15 cellular contexts compared by ENCODE assay signal in the genomic region with DNA sequence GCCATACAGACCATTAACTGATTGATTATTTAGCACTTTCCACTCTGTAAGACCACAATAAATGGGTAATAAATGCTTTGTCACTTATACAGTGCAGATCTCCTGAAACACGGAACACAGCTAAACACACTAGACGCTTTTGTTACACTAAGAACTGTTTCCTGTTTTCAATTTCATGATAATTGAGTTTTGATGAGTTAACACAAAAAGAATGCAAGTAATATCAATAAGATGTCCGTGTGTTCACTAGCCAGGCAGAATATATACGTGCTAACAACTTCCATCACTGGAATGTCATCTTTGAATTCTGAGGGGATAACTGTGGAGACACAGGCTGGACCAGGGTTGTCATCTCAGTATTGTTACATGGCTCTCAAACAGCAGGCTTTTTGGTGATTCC.
"Had no signal": no experiment of that assay in that cellular context is flagged by ENCODE, and none has a peak within 500 bp of the region (broad histone marks: within the 10 kb centered on the region; RNA-seq: fewer than 3 reads in every experiment).

No MANE protein-coding gene starts in this region.

- H3K4me3 Mint-ChIP-seq: activated naive CD4-positive, alpha-beta T cell treated with anti-CD3 and anti-CD28 coated beads for 36 hours; activated naive CD8-positive, alpha-beta T cell treated with anti-CD3 and anti-CD28 coated beads, Interleukin-2, amount 50 U/mL, for 24 hours; immature natural killer cell; neural crest cell; stimulated activated naive CD8-positive, alpha-beta T cell treated with anti-CD3 and anti-CD28 coated beads, Interleukin-15, Interleukin-2, amounts not matched to agents 100 ng/mL and 50 ng/mL, for 24 hours; T-helper 17 cell had no signal

- H3K4me1 Mint-ChIP-seq: activated naive CD8-positive, alpha-beta T cell treated with anti-CD3 and anti-CD28 coated beads, Interleukin-2, amount 50 U/mL, for 24 hours; T-helper 17 cell had no signal

- H3K36me3 ChIP-seq: right lobe of liver, upper lobe of left lung, WERI-Rb-1 had no signal

- H3K9me3 Mint-ChIP-seq: activated naive CD4-positive, alpha-beta T cell treated with anti-CD3 and anti-CD28 coated beads for 36 hours; activated naive CD8-positive, alpha-beta T cell treated with anti-CD3 and anti-CD28 coated beads, Interleukin-2, amount 50 U/mL, for 24 hours; activated T-helper 2 cell treated with anti-CD3 and anti-CD28 coated beads, Interferon-gamma antibody, Interleukin-2, Interleukin-4, amounts not matched to agents 10 μg/mL and 5 μg/mL and 100 μg/mL, durations not matched to agents 14 hours and 24 hours and 36 hours; immature natural killer cell; neural crest cell; stimulated activated naive CD8-positive, alpha-beta T cell treated with anti-CD3 and anti-CD28 coated beads, Interleukin-15, Interleukin-2, amounts not matched to agents 100 ng/mL and 50 ng/mL, for 24 hours had no signal

- H3K27me3 ChIP-seq: right lobe of liver, upper lobe of left lung had no signal

- H3K9me3 ChIP-seq: right lobe of liver, upper lobe of left lung had no signal

- H3K36me3 Mint-ChIP-seq: immature natural killer cell had no signal

- DNase-seq: activated CD4-positive, alpha-beta T cell treated with anti-CD3 and anti-CD28 coated beads, Interleukin-2, amount 50 U/mL, for 48 hours; activated naive CD8-positive, alpha-beta T cell treated with anti-CD3 and anti-CD28 coated beads, Interleukin-2, amount 50 U/mL, for 24 hours; midbrain; right lobe of liver; stimulated activated CD4-positive, alpha-beta T cell treated with anti-CD3 and anti-CD28 coated beads, Interleukin-4, amount 100 ng/mL, for 4 hours; stimulated activated CD8-positive, alpha-beta memory T cell treated with anti-CD3 and anti-CD28 coated beads, Interleukin-4, amount 100 ng/mL, for 48 hours; T-helper 17 cell; upper lobe of left lung; WERI-Rb-1 had no signal

- H3K4me3 ChIP-seq: right lobe of liver, smooth muscle cell, upper lobe of left lung had no signal

- ATAC-seq: activated naive CD8-positive, alpha-beta T cell treated with anti-CD3 and anti-CD28 coated beads, Interleukin-2, amount 50 U/mL, for 24 hours had no signal

- H3K27ac ChIP-seq: right lobe of liver, WERI-Rb-1 had no signal

- H3K27ac Mint-ChIP-seq: activated naive CD4-positive, alpha-beta T cell treated with anti-CD3 and anti-CD28 coated beads for 36 hours; activated naive CD8-positive, alpha-beta T cell treated with anti-CD3 and anti-CD28 coated beads, Interleukin-2, amount 50 U/mL, for 24 hours; activated T-helper 2 cell treated with anti-CD3 and anti-CD28 coated beads, Interferon-gamma antibody, Interleukin-2, Interleukin-4, amounts not matched to agents 10 μg/mL and 5 μg/mL and 100 μg/mL, durations not matched to agents 14 hours and 24 hours and 36 hours; immature natural killer cell; stimulated activated naive CD8-positive, alpha-beta T cell treated with anti-CD3 and anti-CD28 coated beads, Interleukin-15, Interleukin-2, amounts not matched to agents 100 ng/mL and 50 ng/mL, for 24 hours; T-helper 17 cell had no signal
